18 cellular contexts compared by ENCODE assay signal in the genomic region with DNA sequence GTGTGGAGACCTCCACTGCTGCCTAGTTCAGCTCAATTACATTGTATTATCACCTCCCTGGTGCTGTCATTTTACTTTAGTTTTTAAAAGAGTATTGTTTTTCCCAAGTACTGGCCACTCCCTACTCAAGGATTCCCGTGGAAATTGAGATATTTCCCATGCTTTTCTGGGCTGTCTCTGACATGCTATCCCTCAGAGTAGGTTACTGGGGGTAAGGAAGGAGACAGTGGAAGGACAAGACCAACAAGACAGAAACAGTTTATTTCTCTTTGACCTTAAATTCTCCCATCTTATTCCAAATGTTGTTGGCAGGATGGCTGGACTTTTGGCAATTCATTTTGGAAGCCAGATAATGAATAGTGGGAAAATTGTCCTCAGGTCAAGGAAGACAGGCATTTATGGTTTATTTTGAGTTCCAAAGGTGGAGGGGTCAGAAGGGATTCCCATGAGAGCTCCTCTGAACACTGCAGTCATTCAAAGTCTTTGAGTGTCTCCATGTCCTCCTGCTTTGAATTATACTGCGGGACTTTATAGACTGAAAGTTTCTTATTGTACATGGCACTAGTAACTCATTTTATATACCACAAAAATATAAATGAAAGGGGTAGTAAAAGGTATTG. TPM values are rescaled to one million over a fixed set of nuclear protein-coding genes. Genes with fewer than 3 reads are reported as not detected.
DNase-seq lines count a peak whose midpoint lies in the region; ATAC-seq and TF ChIP-seq lines count a peak whose summit lies in the region.
"Had no signal": no experiment of that assay in that cellular context is flagged by ENCODE, and none has a peak within 500 bp of the region (broad histone marks: within the 10 kb centered on the region; RNA-seq: fewer than 3 reads in every experiment).

No MANE protein-coding gene starts in this region.

- H3K27ac Mint-ChIP-seq in stimulated activated naive B cell treated with anti-CD40 and anti-IgM and Interleukin-4, amounts not matched to agents 10 μg/mL and 1 μg/mL and 100 μg/mL, for 72 hours, result no peak overlapping the region
- H3K27ac Mint-ChIP-seq: CD14-positive monocyte; CD4-positive, alpha-beta memory T cell had no signal

- H3K9me3 Mint-ChIP-seq in stimulated activated naive B cell treated with anti-CD40 and anti-IgM and Interleukin-4, amounts not matched to agents 10 μg/mL and 1 μg/mL and 100 μg/mL, for 72 hours, result no peaks in the 10 kb centered on the region

- H3K4me3 ChIP-seq in liver (ENCODE audit: low read depth in 1 of 3, low read length in 3 of 3), result no peak overlapping the region
- no peak overlapping the region for H3K4me3 ChIP-seq in right lobe of liver
- H3K4me3 ChIP-seq: BLaER1, GM12878, GM23248, HAP-1 had no signal

- ATAC-seq in Right ventricle myocardium inferior, result peak; percentile 52
- no peak for ATAC-seq in left cardiac atrium
- no peak for ATAC-seq in right lobe of liver
- peak; percentile 75 for ATAC-seq in sciatic nerve
- no peak for ATAC-seq in stimulated activated naive B cell treated with anti-CD40 and anti-IgM and Interleukin-4, amounts not matched to agents 10 μg/mL and 1 μg/mL and 100 μg/mL, for 72 hours (replicated peaks)
- ATAC-seq: GM12878, HepG2 had no signal

- WGBS in liver, result 79% methylated on average over 2 of the region's 2 CpGs
- WGBS in right lobe of liver (ENCODE audit: insufficient coverage, low coverage, low lambda C conversion rate, missing lambda C conversion rate), result 55% methylated on average over 2 of the region's 2 CpGs

- TF ChIP-seq RAD21 in liver (IDR thresholded peaks at IDR 0.05), result no peak

- no peaks in the 10 kb centered on the region for H3K4me1 Mint-ChIP-seq in stimulated activated naive B cell treated with anti-CD40 and anti-IgM and Interleukin-4, amounts not matched to agents 10 μg/mL and 1 μg/mL and 100 μg/mL, for 72 hours
- H3K4me1 Mint-ChIP-seq: CD4-positive, alpha-beta memory T cell had no signal

- no peaks in the 10 kb centered on the region for H3K36me3 ChIP-seq in liver (ENCODE audit: control insufficient read depth in 4 of 4, insufficient read depth in 3 of 4, low read depth in 1 of 4, low read length in 3 of 4)
- no peaks in the 10 kb centered on the region for H3K36me3 ChIP-seq in right lobe of liver
- H3K36me3 ChIP-seq: BLaER1, HAP-1 had no signal

- TF ChIP-seq CTCF in liver (IDR thresholded peaks at IDR 0.05; ENCODE audit: low read depth, low read length, missing input control) (no peak), right lobe of liver (IDR thresholded peaks at IDR 0.05) (no peak)

- H3K9ac ChIP-seq in liver (ENCODE audit: low read depth in 1 of 2, low read length in 2 of 2), result no peak overlapping the region
- H3K9ac ChIP-seq: BLaER1, GM23248 had no signal

- no peaks in the 10 kb centered on the region for H3K27me3 ChIP-seq in liver (ENCODE audit: control insufficient read depth in 4 of 4, insufficient read depth in 4 of 4, low read length in 3 of 4)
- no peaks in the 10 kb centered on the region for H3K27me3 ChIP-seq in right lobe of liver
- H3K27me3 ChIP-seq: BLaER1 had no signal

- no peak for TF ChIP-seq POLR2A in right lobe of liver (IDR thresholded peaks at IDR 0.05)

- no peaks in the 10 kb centered on the region for H3K4me1 ChIP-seq in liver (ENCODE audit: control insufficient read depth in 4 of 4, insufficient read depth in 4 of 4, low read length in 3 of 4)
- H3K4me1 ChIP-seq in right lobe of liver, result no peaks in the 10 kb centered on the region
- H3K4me1 ChIP-seq: BLaER1, HAP-1 had no signal

- H3K36me3 Mint-ChIP-seq in stimulated activated naive B cell treated with anti-CD40 and anti-IgM and Interleukin-4, amounts not matched to agents 10 μg/mL and 1 μg/mL and 100 μg/mL, for 72 hours, result no peaks in the 10 kb centered on the region
- H3K36me3 Mint-ChIP-seq: CD14-positive monocyte; CD4-positive, alpha-beta memory T cell had no signal

- no peak for DNase-seq in Right ventricle myocardium inferior (ENCODE audit: missing footprints)
- no peak for DNase-seq in left cardiac atrium
- DNase-seq in right lobe of liver, result no peak
- DNase-seq in sciatic nerve (ENCODE audit: low spot score), result no peak
- no peak for DNase-seq in stimulated activated naive B cell treated with anti-CD40 and anti-IgM and Interleukin-4, amounts not matched to agents 10 μg/mL and 1 μg/mL and 100 μg/mL, for 72 hours
- no peak for DNase-seq in mesenteric fat pad (ENCODE audit: low spot score)
- DNase-seq: Calu3; CD4-positive, alpha-beta memory T cell; DMS79 treated with DMSO at 0.1 percent for 48 hours; EL; GM23248 had no signal

- H3K27me3 Mint-ChIP-seq in stimulated activated naive B cell treated with anti-CD40 and anti-IgM and Interleukin-4, amounts not matched to agents 10 μg/mL and 1 μg/mL and 100 μg/mL, for 72 hours, result peaks cover 11 to 17% of the 10 kb centered on the region in 2 donors

- no peak overlapping the region for H3K4me3 Mint-ChIP-seq in stimulated activated naive B cell treated with anti-CD40 and anti-IgM and Interleukin-4, amounts not matched to agents 10 μg/mL and 1 μg/mL and 100 μg/mL, for 72 hours
- H3K4me3 Mint-ChIP-seq: CD14-positive monocyte; CD4-positive, alpha-beta memory T cell had no signal

- no peaks in the 10 kb centered on the region for H3K9me3 ChIP-seq in liver (ENCODE audit: control insufficient read depth in 4 of 4, low read length in 3 of 4)
- H3K9me3 ChIP-seq in right lobe of liver, result no peaks in the 10 kb centered on the region
- H3K9me3 ChIP-seq: BLaER1, HAP-1 had no signal

- intact Hi-C loops in Right ventricle myocardium inferior (cut with DNase I) (no loop called here), left cardiac atrium (cut with DNase I) (no loop called here), right lobe of liver (cut with DNase I) (no loop called here), sciatic nerve (cut with DNase I) (no loop called here)

- H3K27ac ChIP-seq in liver (ENCODE audit: low read depth in 1 of 2, low read length in 2 of 2), result no peak overlapping the region
- H3K27ac ChIP-seq in right lobe of liver, result no peak overlapping the region
- H3K27ac ChIP-seq: 22Rv1, BLaER1, GM23248 had no signal

TF ChIP-seq in liver, 16 proteins besides CTCF, POLR2A, EP300 and RAD21:
- TF ChIP-seq NR2F2 (IDR thresholded peaks at IDR 0.05) (peak; percentile 90), GABPA (IDR thresholded peaks at IDR 0.05 in 1 of 2, conservative IDR thresholded peaks at IDR 0.05 in 1 of 2) (no peak)

RNA-seq across cellular contexts. Expression of a gene that starts 20.3 kb away (rescaled TPM):
- total RNA-seq in Right ventricle myocardium inferior, result 246 TPM
- 100 to 1,000 TPM; 215 to 235 TPM for total RNA-seq in left cardiac atrium
- total RNA-seq in liver, result 10 to 100 TPM in 1 of 2 donors, 1 to 10 TPM in 1; 4.6 to 12.7 TPM
- polyA plus RNA-seq in liver, result 10 to 100 TPM in 1 of 2 donors, 1 to 10 TPM in 1; 4.7 to 10.1 TPM
- total RNA-seq in right lobe of liver, result 10 to 100 TPM in 2 of 6 experiments, 1 to 10 TPM in 4; 2.6 to 13.3 (median 8.2) TPM
- total RNA-seq in sciatic nerve, result 60.2 TPM
- total RNA-seq in mesenteric fat pad, result 60.4 TPM
- polyA plus RNA-seq: CD14-positive monocyte had no signal

Comparison
In these comparisons a context has a peak if more than half of its experiments do, and no peak if none do; other contexts are left out.
1. ATAC-seq: peak in Right ventricle myocardium inferior (single experiment) and sciatic nerve (single experiment); none in left cardiac atrium (0 of 2), right lobe of liver (0 of 4) and stimulated activated naive B cell treated with anti-CD40 and anti-IgM and Interleukin-4, amounts not matched to agents 10 μg/mL and 1 μg/mL and 100 μg/mL, for 72 hours (0 of 2).